Comparison of ENCODE assay signal across 17 cellular contexts in genomic region chr3:73045391-73045790, GRCh38.
"Had no signal": no experiment of that assay in that cellular context is flagged by ENCODE, and none has a peak within 500 bp of the region (broad histone marks: within the 10 kb centered on the region; RNA-seq: fewer than 3 reads in every experiment).

No MANE protein-coding gene starts in this region.

- H3K27ac Mint-ChIP-seq: activated CD8-positive, alpha-beta memory T cell treated with anti-CD3 and anti-CD28 coated beads, Interleukin-2, amount 10 ng/mL, durations not matched to agents 7 days and 5 days; activated naive CD8-positive, alpha-beta T cell treated with anti-CD3 and anti-CD28 coated beads, Interleukin-2, amount 10 ng/mL, durations not matched to agents 7 days and 5 days; stimulated activated effector memory CD8-positive, alpha-beta T cell treated with anti-CD3 and anti-CD28 coated beads, Interleukin-12 subunit alpha, Interleukin-12 subunit beta, amount 100 ng/mL, for 72 hours had no signal

- H3K4me3 ChIP-seq: heart left ventricle, mucosa of descending colon, tibial artery, vagina had no signal

- H3K9me3 ChIP-seq: heart left ventricle, mucosa of descending colon, neutrophil, tibial artery, vagina had no signal

- H3K36me3 Mint-ChIP-seq: activated naive CD8-positive, alpha-beta T cell treated with anti-CD3 and anti-CD28 coated beads, Interleukin-2, amount 10 ng/mL, durations not matched to agents 7 days and 5 days had no signal

- H3K27me3 ChIP-seq: heart left ventricle, neutrophil, tibial artery, vagina had no signal

- H3K27me3 Mint-ChIP-seq: activated CD8-positive, alpha-beta memory T cell treated with anti-CD3 and anti-CD28 coated beads, Interleukin-2, amount 10 ng/mL, durations not matched to agents 7 days and 5 days; activated naive CD8-positive, alpha-beta T cell treated with anti-CD3 and anti-CD28 coated beads, Interleukin-2, amount 10 ng/mL, durations not matched to agents 7 days and 5 days; central memory CD8-positive, alpha-beta T cell; naive thymus-derived CD8-positive, alpha-beta T cell had no signal

- H3K27ac ChIP-seq: heart left ventricle, neutrophil, tibial artery, vagina had no signal

- ATAC-seq: activated CD4-positive, CD25-positive, alpha-beta regulatory T cell treated with anti-CD3 and anti-CD28 coated beads, Interleukin-2, amount 50 U/mL, for 24 hours; activated CD8-positive, alpha-beta memory T cell treated with anti-CD3 and anti-CD28 coated beads, Interleukin-2, amount 10 ng/mL, durations not matched to agents 7 days and 5 days; activated T-cell treated with anti-CD3 and anti-CD28 coated beads, Interleukin-2, amount 50 U/mL, for 4 hours; heart left ventricle; mucosa of descending colon; naive thymus-derived CD8-positive, alpha-beta T cell; stimulated activated effector memory CD8-positive, alpha-beta T cell treated with anti-CD3 and anti-CD28 coated beads, Interleukin-12 subunit alpha, Interleukin-12 subunit beta, amount 100 ng/mL, for 72 hours had no signal

- H3K4me3 Mint-ChIP-seq: activated CD8-positive, alpha-beta memory T cell treated with anti-CD3 and anti-CD28 coated beads, Interleukin-2, amount 10 ng/mL, durations not matched to agents 7 days and 5 days; activated naive CD8-positive, alpha-beta T cell treated with anti-CD3 and anti-CD28 coated beads, Interleukin-2, amount 10 ng/mL, durations not matched to agents 7 days and 5 days; activated T-cell treated with anti-CD3 and anti-CD28 coated beads, Interleukin-2, amount 50 U/mL, for 4 hours; central memory CD8-positive, alpha-beta T cell; naive thymus-derived CD8-positive, alpha-beta T cell; stimulated activated effector memory CD8-positive, alpha-beta T cell treated with anti-CD3 and anti-CD28 coated beads, Interleukin-12 subunit alpha, Interleukin-12 subunit beta, amount 100 ng/mL, for 72 hours had no signal

- H3K9me3 Mint-ChIP-seq: activated naive CD8-positive, alpha-beta T cell treated with anti-CD3 and anti-CD28 coated beads, Interleukin-2, amount 10 ng/mL, durations not matched to agents 7 days and 5 days; activated T-cell treated with anti-CD3 and anti-CD28 coated beads, Interleukin-2, amount 50 U/mL, for 4 hours; central memory CD8-positive, alpha-beta T cell; naive thymus-derived CD8-positive, alpha-beta T cell; stimulated activated effector memory CD8-positive, alpha-beta T cell treated with anti-CD3 and anti-CD28 coated beads, Interleukin-12 subunit alpha, Interleukin-12 subunit beta, amount 100 ng/mL, for 72 hours had no signal

- DNase-seq: activated CD4-positive, alpha-beta T cell treated with anti-CD3 and anti-CD28 coated beads, Interleukin-2, amount 50 U/mL, for 4 hours; activated CD8-positive, alpha-beta memory T cell treated with anti-CD3 and anti-CD28 coated beads, Interleukin-2, amount 10 ng/mL, durations not matched to agents 7 days and 5 days; activated gamma-delta T cell treated with Interleukin-2 at 50 U/mL for 16 hours; activated naive CD8-positive, alpha-beta T cell treated with anti-CD3 and anti-CD28 coated beads, Interleukin-2, amount 10 ng/mL, durations not matched to agents 7 days and 5 days; activated T-cell treated with anti-CD3 and anti-CD28 coated beads, Interleukin-2, amount 50 U/mL, for 4 hours; effector memory CD4-positive, alpha-beta T cell; foreskin melanocyte; heart left ventricle; mucosa of descending colon; naive thymus-derived CD8-positive, alpha-beta T cell; right cardiac atrium; tibial artery had no signal
